18 cellular contexts compared by ENCODE assay signal in the genomic region with DNA sequence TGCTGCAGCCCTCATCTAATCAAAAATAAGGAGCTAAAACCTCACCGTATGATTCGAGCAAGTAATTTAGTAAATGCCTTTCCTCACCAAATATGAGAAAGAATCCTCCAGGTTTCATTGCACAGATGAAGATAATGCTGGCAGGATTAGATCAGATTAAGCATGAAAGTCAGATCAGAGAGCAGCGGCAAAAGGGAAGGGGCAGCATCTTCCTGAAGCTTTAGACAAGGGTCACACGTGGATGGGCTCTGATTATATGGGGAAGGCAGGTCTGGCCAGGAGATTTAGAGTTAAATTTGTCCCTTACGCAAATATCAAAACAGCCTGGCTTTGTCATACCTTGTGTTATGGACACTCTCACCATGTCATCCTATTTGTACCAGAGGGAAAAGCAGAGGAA.
"Had no signal": no experiment of that assay in that cellular context is flagged by ENCODE, and none has a peak within 500 bp of the region (broad histone marks: within the 10 kb centered on the region; RNA-seq: fewer than 3 reads in every experiment).

No MANE protein-coding gene starts in this region.

- H3K27ac ChIP-seq: lower lobe of right lung, spleen, transverse colon, uterus had no signal

- H3K36me3 ChIP-seq: lower lobe of right lung, transverse colon, uterus had no signal

- DNase-seq: activated CD4-positive, alpha-beta T cell treated with anti-CD3 and anti-CD28 coated beads, Interleukin-2, amount 50 U/mL, for 1 hour; activated CD4-positive, CD25-positive, alpha-beta regulatory T cell treated with anti-CD3 and anti-CD28 coated beads, Interleukin-2, amount 50 U/mL, for 72 hours; activated CD8-positive, alpha-beta T cell treated with anti-CD3 and anti-CD28 coated beads, Interleukin-2, amount 10 ng/mL, durations not matched to agents 7 days and 5 days; activated gamma-delta T cell treated with Interleukin-2 at 50 U/mL for 16 hours; activated T-cell treated with anti-CD3 and anti-CD28 coated beads, Interleukin-2, amount 50 U/mL, for 1 hour; aorta; effector CD4-positive, alpha-beta T cell; kidney; lower lobe of right lung; naive B cell; spleen; stimulated activated CD4-positive, alpha-beta T cell treated with anti-CD3 and anti-CD28 coated beads, Interleukin-4, amount 100 ng/mL, for 4 hours; transverse colon; uterus had no signal

- H3K9me3 Mint-ChIP-seq: activated naive CD4-positive, alpha-beta T cell treated with anti-CD3 and anti-CD28 coated beads, Interleukin-2, amount 50 U/mL, for 72 hours; brain; dendritic cell treated with granulocyte-macrophage colony-stimulating factor and Interleukin-4, amounts not matched to agents 40 ng/mL and 50 ng/mL, for 4 days; naive B cell; stimulated activated naive CD8-positive, alpha-beta T cell treated with anti-CD3 and anti-CD28 coated beads, Interleukin-15, Interleukin-2, amounts not matched to agents 100 ng/mL and 50 ng/mL, for 24 hours had no signal

- H3K27me3 ChIP-seq: spleen, transverse colon, uterus had no signal

- H3K27ac Mint-ChIP-seq: activated CD8-positive, alpha-beta T cell treated with anti-CD3 and anti-CD28 coated beads, Interleukin-2, amount 10 ng/mL, durations not matched to agents 7 days and 5 days; activated naive CD4-positive, alpha-beta T cell treated with anti-CD3 and anti-CD28 coated beads, Interleukin-2, amount 50 U/mL, for 72 hours; dendritic cell treated with granulocyte-macrophage colony-stimulating factor and Interleukin-4, amounts not matched to agents 40 ng/mL and 50 ng/mL, for 4 days; stimulated activated naive CD8-positive, alpha-beta T cell treated with anti-CD3 and anti-CD28 coated beads, Interleukin-15, Interleukin-2, amounts not matched to agents 100 ng/mL and 50 ng/mL, for 24 hours had no signal

- H3K4me3 Mint-ChIP-seq: activated CD8-positive, alpha-beta T cell treated with anti-CD3 and anti-CD28 coated beads, Interleukin-2, amount 10 ng/mL, durations not matched to agents 7 days and 5 days; brain; dendritic cell treated with granulocyte-macrophage colony-stimulating factor and Interleukin-4, amounts not matched to agents 40 ng/mL and 50 ng/mL, for 4 days; naive B cell; stimulated activated naive CD8-positive, alpha-beta T cell treated with anti-CD3 and anti-CD28 coated beads, Interleukin-15, Interleukin-2, amounts not matched to agents 100 ng/mL and 50 ng/mL, for 24 hours had no signal

- H3K27me3 Mint-ChIP-seq: brain; dendritic cell treated with granulocyte-macrophage colony-stimulating factor and Interleukin-4, amounts not matched to agents 40 ng/mL and 50 ng/mL, for 4 days; naive B cell; stimulated activated naive CD8-positive, alpha-beta T cell treated with anti-CD3 and anti-CD28 coated beads, Interleukin-15, Interleukin-2, amounts not matched to agents 100 ng/mL and 50 ng/mL, for 24 hours had no signal

- H3K4me3 ChIP-seq: lower lobe of right lung, spleen, transverse colon, uterus had no signal

- H3K4me1 ChIP-seq: lower lobe of right lung, spleen, transverse colon, uterus had no signal

- H3K36me3 Mint-ChIP-seq: brain had no signal

- H3K9me3 ChIP-seq: lower lobe of right lung, spleen, transverse colon, uterus had no signal

- H3K4me1 Mint-ChIP-seq: naive B cell had no signal

- ATAC-seq: activated CD8-positive, alpha-beta T cell treated with anti-CD3 and anti-CD28 coated beads, Interleukin-2, amount 10 ng/mL, durations not matched to agents 7 days and 5 days; activated naive CD4-positive, alpha-beta T cell treated with anti-CD3 and anti-CD28 coated beads, Interleukin-2, amount 50 U/mL, for 72 hours; lower lobe of right lung had no signal
